23 cellular contexts compared by ENCODE assay signal in the genomic region with DNA sequence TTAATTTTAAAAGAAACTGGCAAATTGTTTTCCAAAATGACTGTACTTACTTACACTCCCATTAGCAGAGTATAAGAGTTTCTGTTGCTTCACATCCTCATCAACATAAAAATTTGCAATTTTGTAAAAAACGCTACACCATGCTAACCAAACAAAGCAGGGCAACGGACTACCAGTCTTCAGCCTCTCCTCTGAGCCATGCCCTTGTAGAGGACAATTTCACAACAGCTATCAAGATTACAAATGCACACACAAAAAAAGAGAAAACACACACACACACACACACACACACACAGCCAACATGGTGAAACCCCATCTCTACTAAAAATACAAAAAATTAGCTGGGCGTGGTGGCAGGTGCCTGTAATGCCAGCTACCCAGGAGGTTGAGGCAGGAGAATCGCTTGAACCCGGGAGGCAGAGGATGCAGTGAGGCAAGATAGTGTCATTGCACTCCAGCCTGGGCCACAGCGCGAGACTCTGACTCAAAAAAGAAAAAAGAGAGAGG. TPM values are rescaled to one million over a fixed set of nuclear protein-coding genes. Genes with fewer than 3 reads are reported as not detected.
DNase-seq lines count a peak whose midpoint lies in the region; ATAC-seq and TF ChIP-seq lines count a peak whose summit lies in the region.
"Had no signal": no experiment of that assay in that cellular context is flagged by ENCODE, and none has a peak within 500 bp of the region (broad histone marks: within the 10 kb centered on the region; RNA-seq: fewer than 3 reads in every experiment).

No MANE protein-coding gene starts in this region.

- H2AK5ac ChIP-seq in IMR-90 (ENCODE audit: low read depth, low read length) = 0 out of 2 replicates have a peak overlapping the region, but pooled peaks have one; percentile 17

- H3K36me3 Mint-ChIP-seq in activated CD4-positive, alpha-beta T cell treated with anti-CD3 and anti-CD28 coated beads, Interleukin-2, amount 10 ng/mL, durations not matched to agents 24 days and 14 days (ENCODE audit: low read depth) = no peaks in the 10 kb centered on the region
- peaks cover 8% of the 10 kb centered on the region for H3K36me3 Mint-ChIP-seq in Caco-2 (ENCODE audit: insufficient read depth, unreplicated experiment)
- H3K36me3 Mint-ChIP-seq: CD14-positive monocyte had no signal

- H3K9me3 ChIP-seq in IMR-90 (ENCODE audit: control insufficient read depth, insufficient read depth, low read length) (no peaks in the 10 kb centered on the region), neutrophil (no peaks in the 10 kb centered on the region), Caco-2 (no peaks in the 10 kb centered on the region)
- H3K9me3 ChIP-seq: A549, BE2C, HAP-1 had no signal

- no peak overlapping the region for H3K4ac ChIP-seq in IMR-90 (ENCODE audit: low read depth, low read length)

- no peak overlapping the region for H2AFZ ChIP-seq in IMR-90 (replicated peaks; ENCODE audit: low read length, poor library complexity)

- peaks cover 9% of the 10 kb centered on the region for H3K27me3 Mint-ChIP-seq in activated CD4-positive, alpha-beta T cell treated with anti-CD3 and anti-CD28 coated beads, Interleukin-2, amount 10 ng/mL, durations not matched to agents 24 days and 14 days
- H3K27me3 Mint-ChIP-seq in Caco-2 (ENCODE audit: insufficient read depth, unreplicated experiment) = no peaks in the 10 kb centered on the region
- H3K27me3 Mint-ChIP-seq: CD4-positive, alpha-beta T cell had no signal

- TF ChIP-seq POLR2A in IMR-90 (IDR thresholded peaks at IDR 0.05; ENCODE audit: low read depth, low read length) = no peak

- peaks cover 7 to 9% of the 10 kb centered on the region in 2 experiments for H3K79me1 ChIP-seq in IMR-90 (ENCODE audit: low read depth in 1 of 2, low read length in 2 of 2)

- dilution Hi-C loops in IMR-90 (cut with HindIII; ENCODE audit: low sequenced_read_pairs, unreplicated experiment) = no loop called here

- no peak for TF ChIP-seq RAD21 in IMR-90 (IDR thresholded peaks at IDR 0.05; ENCODE audit: low read length)

- H3K4me3 ChIP-seq in IMR-90 (ENCODE audit: insufficient read depth, low read depth, low read length) = no peak overlapping the region
- H3K4me3 ChIP-seq in neutrophil (ENCODE audit: low read depth in 1 of 2, low read length in 1 of 2) = no peak overlapping the region
- H3K4me3 ChIP-seq in Caco-2 (ENCODE audit: low read depth, low read length) = no peak overlapping the region
- H3K4me3 ChIP-seq: A549; BLaER1 treated with 17β-estradiol and CSF1 and Interleukin-3, amounts not matched to agents 10 nM and 100 nM; HAP-1 had no signal

- H3K9me3 Mint-ChIP-seq in activated CD4-positive, alpha-beta T cell treated with anti-CD3 and anti-CD28 coated beads, Interleukin-2, amount 10 ng/mL, durations not matched to agents 24 days and 14 days = no peaks in the 10 kb centered on the region
- no peaks in the 10 kb centered on the region for H3K9me3 Mint-ChIP-seq in Caco-2 (ENCODE audit: unreplicated experiment)
- H3K9me3 Mint-ChIP-seq: CD4-positive, alpha-beta T cell; CD8-positive, alpha-beta memory T cell had no signal

- no peak overlapping the region for H3K4me3 Mint-ChIP-seq in activated CD4-positive, alpha-beta T cell treated with anti-CD3 and anti-CD28 coated beads, Interleukin-2, amount 10 ng/mL, durations not matched to agents 24 days and 14 days
- H3K4me3 Mint-ChIP-seq in Caco-2 (ENCODE audit: unreplicated experiment) = no peak overlapping the region
- H3K4me3 Mint-ChIP-seq: CD14-positive monocyte; CD4-positive, alpha-beta T cell; CD8-positive, alpha-beta memory T cell had no signal

- no peak for ATAC-seq in IMR-90 (ENCODE audit: low read depth)
- ATAC-seq: A549 had no signal

- no peak overlapping the region for H2BK20ac ChIP-seq in IMR-90 (ENCODE audit: low read depth, low read length)

- H3K9ac ChIP-seq in IMR-90 (ENCODE audit: low read depth, low read length) = no peak overlapping the region

- H2BK15ac ChIP-seq in IMR-90 (ENCODE audit: low read depth, low read length) = no peak overlapping the region

- CTCF ChIA-PET in IMR-90 (lab: Yijun Ruan, JAX) (no interaction called here), Caco-2 (lab: Charles Lee) (interaction anchor here (1.3 kb wide), 1 partner anchor 95 kb away, joined by 3 read pairs; no protein-coding TSS in a partner anchor)

- peaks cover 13% of the 10 kb centered on the region for H3K4me1 Mint-ChIP-seq in activated CD4-positive, alpha-beta T cell treated with anti-CD3 and anti-CD28 coated beads, Interleukin-2, amount 10 ng/mL, durations not matched to agents 24 days and 14 days
- peaks cover 7% of the 10 kb centered on the region for H3K4me1 Mint-ChIP-seq in Caco-2 (ENCODE audit: low read depth, unreplicated experiment)

- no peak overlapping the region for H3K14ac ChIP-seq in IMR-90 (replicated peaks; ENCODE audit: low read depth, low read length)

- no peak overlapping the region for H2BK120ac ChIP-seq in IMR-90 (ENCODE audit: low read depth, low read length)

- H4K5ac ChIP-seq in IMR-90 (ENCODE audit: low read depth, low read length) = no peak overlapping the region

- no peak overlapping the region for H4K91ac ChIP-seq in IMR-90 (ENCODE audit: insufficient read depth, low read depth, low read length)

- no peak overlapping the region for H4K8ac ChIP-seq in IMR-90 (ENCODE audit: low read depth in 2 of 2, low read length in 2 of 2)

- intact Hi-C loops in activated CD4-positive, alpha-beta T cell treated with anti-CD3 and anti-CD28 coated beads, Interleukin-2, amount 10 ng/mL, durations not matched to agents 24 days and 14 days (cut with micrococcal nuclease) = loop anchor here (10.0 kb wide), 1 partner anchor 97 kb away; no protein-coding TSS in a partner anchor
- intact Hi-C loops in IMR-90 (cut with micrococcal nuclease) (no loop called here), Caco-2 (cut with micrococcal nuclease; ENCODE audit: unreplicated experiment) (no loop called here)

- H3K27me3 ChIP-seq in IMR-90 (ENCODE audit: control insufficient read depth, insufficient read depth, low read length) (no peaks in the 10 kb centered on the region), neutrophil (no peaks in the 10 kb centered on the region), Caco-2 (replicated peaks; ENCODE audit: control insufficient read depth, insufficient read depth, low read length) (no peaks in the 10 kb centered on the region)
- H3K27me3 ChIP-seq: BE2C had no signal

- no peaks in the 10 kb centered on the region for H3K36me3 ChIP-seq in IMR-90 (ENCODE audit: control insufficient read depth, insufficient read depth, low read length)
- H3K36me3 ChIP-seq in neutrophil = no peaks in the 10 kb centered on the region
- H3K36me3 ChIP-seq in Caco-2 (ENCODE audit: control insufficient read depth, insufficient read depth, low read length) = no peaks in the 10 kb centered on the region
- H3K36me3 ChIP-seq: BE2C; BLaER1 treated with 17β-estradiol and CSF1 and Interleukin-3, amounts not matched to agents 10 nM and 100 nM had no signal

- no peaks in the 10 kb centered on the region; the same call in 1 of the 2 replicates for H4K20me1 ChIP-seq in IMR-90 (ENCODE audit: insufficient read depth, low read length)

- TF ChIP-seq CTCF in IMR-90 (conservative IDR thresholded peaks at IDR 0.05; ENCODE audit: low read depth, low read length) (no peak), neutrophil (IDR thresholded peaks at IDR 0.05) (no peak), Caco-2 (IDR thresholded peaks at IDR 0.05; ENCODE audit: insufficient read depth in 1 of 2, low read depth in 1 of 2, low read length in 1 of 2, severe bottlenecking in 1 of 2, unreplicated experiment in 1 of 2) (no peak)

- no peak overlapping the region for H3K56ac ChIP-seq in IMR-90 (ENCODE audit: extremely low read depth, insufficient read depth, low read length)

- H3K18ac ChIP-seq in IMR-90 (ENCODE audit: low read depth, low read length) = no peak overlapping the region

- no peak overlapping the region for H3K27ac ChIP-seq in IMR-90 (ENCODE audit: insufficient read depth, low read length)
- peak overlapping the region; percentile 33 for H3K27ac ChIP-seq in neutrophil
- H3K27ac ChIP-seq: A549; BLaER1 treated with 17β-estradiol and CSF1 and Interleukin-3, amounts not matched to agents 10 nM and 100 nM had no signal

- H3K23ac ChIP-seq in IMR-90 (ENCODE audit: low read depth, low read length) = no peak overlapping the region

- no TSS peak for BruUV-seq in IMR-90 (replicated peaks; lab: Mats Ljungman, UMichigan)
- no TSS peak for BruUV-seq in Caco-2 (replicated peaks; lab: Mats Ljungman, UMichigan)

- no peak overlapping the region for H2AK9ac ChIP-seq in IMR-90 (replicated peaks; ENCODE audit: low read depth, low read length, poor library complexity)

- peaks cover 8% of the 10 kb centered on the region for H3K4me1 ChIP-seq in IMR-90 (ENCODE audit: control insufficient read depth, insufficient read depth, low read length)
- H3K4me1 ChIP-seq in neutrophil (ENCODE audit: control insufficient read depth in 1 of 2, insufficient read depth in 1 of 2, low read depth in 1 of 2, low read length in 1 of 2) = peaks cover 53 to 56% of the 10 kb centered on the region in 2 experiments
- H3K4me1 ChIP-seq in Caco-2 = peaks cover 8% of the 10 kb centered on the region

- DNase-seq in activated CD4-positive, alpha-beta T cell treated with anti-CD3 and anti-CD28 coated beads, Interleukin-2, amount 10 ng/mL, durations not matched to agents 24 days and 14 days = no peak
- DNase-seq in activated CD4-positive, alpha-beta T cell treated with anti-CD3 and anti-CD28 coated beads for 4 hours = no peak
- DNase-seq in IMR-90 = no peak
- DNase-seq in epidermal melanocyte (ENCODE audit: insufficient read length, low spot score) = peak; percentile 7
- DNase-seq in SK-N-DZ (ENCODE audit: low spot score) = no peak
- no peak for DNase-seq in NCI-H82 treated with DMSO at 0.1 percent for 48 hours (lab: John Stamatoyannopoulos, UW; ENCODE audit: unreplicated experiment)
- DNase-seq in Caco-2 = no peak
- DNase-seq: 8988T; ACHN; AML-193; BE2C; Calu3; CD4-positive, alpha-beta T cell; CD8-positive, alpha-beta memory T cell; DMS53; DMS79 treated with DMSO at 0.1 percent for 48 hours; GOT3 had no signal

- no CpG with 5 or more reads among the region's 7 CpGs for WGBS in IMR-90 (ENCODE audit: extremely low coverage in 2 of 2, insufficient read length in 1 of 2), 2 experiments

- peak overlapping the region; percentile 45 for H3K27ac Mint-ChIP-seq in activated CD4-positive, alpha-beta T cell treated with anti-CD3 and anti-CD28 coated beads, Interleukin-2, amount 10 ng/mL, durations not matched to agents 24 days and 14 days
- no peak overlapping the region for H3K27ac Mint-ChIP-seq in Caco-2 (ENCODE audit: unreplicated experiment)
- H3K27ac Mint-ChIP-seq: CD14-positive monocyte; CD4-positive, alpha-beta T cell had no signal

- no peak overlapping the region for H3K4me2 ChIP-seq in IMR-90 (ENCODE audit: low read depth, low read length)
- H3K4me2 ChIP-seq: A549 had no signal

- POLR2A ChIA-PET in IMR-90 (lab: Charles Lee; ENCODE audit: unreplicated experiment) (no interaction called here), Caco-2 (lab: Charles Lee) (no interaction called here)

- H2BK5ac ChIP-seq in IMR-90 (ENCODE audit: low read depth, low read length, poor library complexity, severe bottlenecking) = no peak overlapping the region

- in situ Hi-C loops in IMR-90 (cut with MboI; ENCODE audit: low sequenced_read_pairs) = no loop called here

- H3K9me1 ChIP-seq in IMR-90 (ENCODE audit: insufficient read depth, low read length) = no peaks in the 10 kb centered on the region; the same call in 1 of the 2 replicates

RNA-seq across cellular contexts. Expression of a gene that starts 4.1 kb away (rescaled TPM):
- 62.9 and 68.8 TPM in 2 replicates for total RNA-seq in activated CD4-positive, alpha-beta T cell treated with anti-CD3 and anti-CD28 coated beads, Interleukin-2, amount 10 ng/mL, durations not matched to agents 24 days and 14 days
- 31.4 and 31.9 TPM in 2 replicates for total RNA-seq in IMR-90 (2012; rRNA removed)
- 58.2 and 65.0 TPM in 2 replicates for polyA plus RNA-seq in IMR-90 (2012; rRNA removed)
- 75.4 and 85.6 TPM in 2 replicates for polyA plus RNA-seq in IMR-90 (2012; cell fraction: cytosol; rRNA removed)
- polyA plus RNA-seq in IMR-90 (2012; cell fraction: nucleus; rRNA removed; ENCODE audit: low replicate concordance) = 17.7 and 47.7 TPM in 2 replicates
- polyA plus RNA-seq in SK-N-DZ (2014; cell fraction: cytosol; rRNA removed) = 110 and 116 TPM in 2 replicates
- 63.6 and 72.6 TPM in 2 replicates for polyA plus RNA-seq in SK-N-DZ (2014; cell fraction: nucleus; rRNA removed)
- total RNA-seq in Caco-2 (2022) = 54.7 and 56.1 TPM in 2 replicates

RNA-seq across cellular contexts. Expression of a gene that starts 9.6 kb away (rescaled TPM):
- total RNA-seq in activated CD4-positive, alpha-beta T cell treated with anti-CD3 and anti-CD28 coated beads, Interleukin-2, amount 10 ng/mL, durations not matched to agents 24 days and 14 days = not detected in 2 replicates
- total RNA-seq in IMR-90 (2012; rRNA removed) (under 0.01 TPM in 1 of 2 replicates, not detected in the other), Caco-2 (2022) (not detected in 2 replicates)
- 0.15 and 0.26 TPM in 2 replicates for polyA plus RNA-seq in IMR-90 (2012; rRNA removed)
- polyA plus RNA-seq in IMR-90 (2012; cell fraction: cytosol; rRNA removed) = 0.30 and 0.54 TPM in 2 replicates
- polyA plus RNA-seq in IMR-90 (2012; cell fraction: nucleus; rRNA removed; ENCODE audit: low replicate concordance) = 0.58 and 0.99 TPM in 2 replicates
- 0.17 and 0.62 TPM in 2 replicates for polyA plus RNA-seq in SK-N-DZ (2014; cell fraction: cytosol; rRNA removed)
- 0.20 and 3.4 TPM in 2 replicates for polyA plus RNA-seq in SK-N-DZ (2014; cell fraction: nucleus; rRNA removed)
- total RNA-seq: CD4-positive, alpha-beta T cell; Daoy had no signal
- polyA plus RNA-seq: CD14-positive monocyte; CD8-positive, alpha-beta memory T cell had no signal

RNA-seq across cellular contexts. Expression of a gene that starts 14.9 kb away (rescaled TPM):
- 72.8 and 74.4 TPM in 2 replicates for total RNA-seq in activated CD4-positive, alpha-beta T cell treated with anti-CD3 and anti-CD28 coated beads, Interleukin-2, amount 10 ng/mL, durations not matched to agents 24 days and 14 days
- total RNA-seq in IMR-90 (2012; rRNA removed) = 59.1 and 72.2 TPM in 2 replicates
- polyA plus RNA-seq in IMR-90 (2012; rRNA removed) = 45.7 and 49.3 TPM in 2 replicates
- 37.2 and 44.3 TPM in 2 replicates for polyA plus RNA-seq in IMR-90 (2012; cell fraction: cytosol; rRNA removed)
- polyA plus RNA-seq in IMR-90 (2012; cell fraction: nucleus; rRNA removed; ENCODE audit: low replicate concordance) = 18.7 and 35.4 TPM in 2 replicates
- 48.5 and 68.5 TPM in 2 replicates for polyA plus RNA-seq in SK-N-DZ (2014; cell fraction: cytosol; rRNA removed)
- 30.1 and 42.8 TPM in 2 replicates for polyA plus RNA-seq in SK-N-DZ (2014; cell fraction: nucleus; rRNA removed)
- total RNA-seq in Caco-2 (2022) = 72.7 and 84.3 TPM in 2 replicates

RNA-seq across cellular contexts. Expression of a gene that starts 24.5 kb away (rescaled TPM):
- 70.7 and 75.5 TPM in 2 replicates for total RNA-seq in activated CD4-positive, alpha-beta T cell treated with anti-CD3 and anti-CD28 coated beads, Interleukin-2, amount 10 ng/mL, durations not matched to agents 24 days and 14 days
- total RNA-seq in IMR-90 (2012; rRNA removed) (14.5 and 14.7 TPM in 2 replicates), Caco-2 (2022) (59.0 and 66.7 TPM in 2 replicates)
- 50.5 and 59.8 TPM in 2 replicates for polyA plus RNA-seq in IMR-90 (2012; rRNA removed)
- polyA plus RNA-seq in IMR-90 (2012; cell fraction: cytosol; rRNA removed) = 35.2 and 48.2 TPM in 2 replicates
- polyA plus RNA-seq in IMR-90 (2012; cell fraction: nucleus; rRNA removed; ENCODE audit: low replicate concordance) = 165 TPM in 2 replicates
- 140 and 141 TPM in 2 replicates for polyA plus RNA-seq in SK-N-DZ (2014; cell fraction: cytosol; rRNA removed)
- 108 and 173 TPM in 2 replicates for polyA plus RNA-seq in SK-N-DZ (2014; cell fraction: nucleus; rRNA removed)

RNA-seq across cellular contexts. Expression of a gene that starts 39.1 kb away (rescaled TPM):
- not detected in 2 replicates for total RNA-seq in activated CD4-positive, alpha-beta T cell treated with anti-CD3 and anti-CD28 coated beads, Interleukin-2, amount 10 ng/mL, durations not matched to agents 24 days and 14 days
- not detected in 2 replicates for total RNA-seq in IMR-90 (2012; rRNA removed)
- polyA plus RNA-seq in IMR-90 (2012; rRNA removed) = not detected in 2 replicates
- polyA plus RNA-seq in IMR-90 (2012; cell fraction: cytosol; rRNA removed) = 0.03 TPM in 1 of 2 replicates, not detected in the other
- polyA plus RNA-seq in IMR-90 (2012; cell fraction: nucleus; rRNA removed; ENCODE audit: low replicate concordance) = not detected in 2 replicates
- polyA plus RNA-seq in SK-N-DZ (2014; cell fraction: cytosol; rRNA removed) = 4.1 and 5.6 TPM in 2 replicates
- polyA plus RNA-seq in SK-N-DZ (2014; cell fraction: nucleus; rRNA removed) = 13.5 and 16.3 TPM in 2 replicates
- total RNA-seq in Caco-2 (2022) = not detected in 2 replicates
- total RNA-seq: Calu3; CD8-positive, alpha-beta memory T cell had no signal
- polyA plus RNA-seq: CD14-positive monocyte; CD8-positive, alpha-beta memory T cell had no signal
